In the genomic region with DNA sequence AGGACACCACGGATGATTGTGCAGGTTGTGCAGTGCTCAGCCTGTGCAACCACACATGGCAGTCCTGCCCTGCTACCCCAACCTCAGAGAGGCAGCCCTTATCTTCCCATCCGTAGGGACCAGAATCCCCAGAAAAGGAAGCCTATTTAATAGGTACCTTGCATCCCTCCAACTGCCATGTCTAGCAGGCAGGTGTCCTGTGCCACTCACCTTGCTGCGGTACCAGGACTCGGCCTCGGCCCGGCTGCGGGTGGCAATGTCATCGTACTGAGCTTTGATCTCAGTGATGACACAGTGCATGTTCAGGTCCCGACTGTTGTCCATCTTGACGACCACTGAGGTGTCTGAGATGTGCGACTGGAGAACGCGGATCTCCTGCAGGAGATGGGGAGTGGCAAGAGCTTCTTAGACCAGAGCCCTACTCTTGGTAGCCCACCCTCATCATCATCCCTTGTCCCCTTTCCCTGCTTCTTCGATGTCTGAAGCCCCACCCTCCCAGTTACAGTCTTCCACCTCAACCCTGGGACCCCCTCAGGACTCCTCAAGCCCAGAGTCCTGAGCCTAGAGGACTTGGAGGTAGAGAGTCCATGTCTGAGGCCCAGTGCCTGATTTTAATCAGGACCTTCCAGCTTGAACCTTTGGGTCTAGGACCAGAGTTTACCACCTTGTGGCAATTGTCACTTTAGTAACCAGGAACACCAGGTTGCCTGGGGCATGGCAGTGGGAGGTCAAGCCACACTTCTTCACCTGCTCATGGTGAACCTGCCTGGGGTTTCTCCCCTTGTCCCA, we compare ENCODE assay signal across 19 cellular contexts. TPM values are rescaled to one million over a fixed set of nuclear protein-coding genes. Genes with fewer than 3 reads are reported as not detected.
"Had no signal": no experiment of that assay in that cellular context is flagged by ENCODE, and none has a peak within 500 bp of the region (broad histone marks: within the 10 kb centered on the region; RNA-seq: fewer than 3 reads in every experiment).

No MANE protein-coding gene starts in this region.

- H3K36me3 ChIP-seq: neutrophil, thoracic aorta, upper lobe of left lung, WERI-Rb-1 had no signal

- H3K27ac Mint-ChIP-seq: activated naive CD4-positive, alpha-beta T cell treated with anti-CD3 and anti-CD28 coated beads, Interleukin-2, amount 50 U/mL, for 72 hours; activated T-cell treated with anti-CD3 and anti-CD28 coated beads, Interleukin-2, amount 50 U/mL, for 72 hours; natural killer cell; stimulated activated naive B cell treated with anti-CD40 and anti-IgM and Interleukin-4, amounts not matched to agents 10 μg/mL and 1 μg/mL and 100 μg/mL, for 72 hours had no signal

- H3K4me3 Mint-ChIP-seq: activated T-cell treated with anti-CD3 and anti-CD28 coated beads, Interleukin-2, amount 50 U/mL, for 72 hours; natural killer cell; stimulated activated naive B cell treated with anti-CD40 and anti-IgM and Interleukin-4, amounts not matched to agents 10 μg/mL and 1 μg/mL and 100 μg/mL, for 72 hours had no signal

- ATAC-seq: activated naive CD4-positive, alpha-beta T cell treated with anti-CD3 and anti-CD28 coated beads, Interleukin-2, amount 50 U/mL, for 72 hours; activated T-cell treated with anti-CD3 and anti-CD28 coated beads, Interleukin-2, amount 50 U/mL, for 72 hours; natural killer cell; stimulated activated naive B cell treated with anti-CD40 and anti-IgM and Interleukin-4, amounts not matched to agents 10 μg/mL and 1 μg/mL and 100 μg/mL, for 72 hours had no signal

- H3K36me3 Mint-ChIP-seq: natural killer cell; stimulated activated naive B cell treated with anti-CD40 and anti-IgM and Interleukin-4, amounts not matched to agents 10 μg/mL and 1 μg/mL and 100 μg/mL, for 72 hours had no signal

- H3K9me3 Mint-ChIP-seq: activated naive CD4-positive, alpha-beta T cell treated with anti-CD3 and anti-CD28 coated beads, Interleukin-2, amount 50 U/mL, for 72 hours; activated T-cell treated with anti-CD3 and anti-CD28 coated beads, Interleukin-2, amount 50 U/mL, for 72 hours; natural killer cell; stimulated activated naive B cell treated with anti-CD40 and anti-IgM and Interleukin-4, amounts not matched to agents 10 μg/mL and 1 μg/mL and 100 μg/mL, for 72 hours had no signal

- H3K4me3 ChIP-seq: dorsolateral prefrontal cortex, thoracic aorta, upper lobe of left lung had no signal

- DNase-seq: activated CD4-positive, alpha-beta T cell treated with anti-CD3 and anti-CD28 coated beads for 1 hour; activated CD8-positive, alpha-beta memory T cell treated with anti-CD3 and anti-CD28 coated beads for 24 hours; activated CD8-positive, alpha-beta memory T cell treated with anti-CD3 and anti-CD28 coated beads, Interleukin-2, amount 50 U/mL, for 48 hours; activated gamma-delta T cell; activated T-cell treated with anti-CD3 and anti-CD28 coated beads, Interleukin-2, amount 50 U/mL, for 72 hours; amniotic stem cell; dorsolateral prefrontal cortex; foreskin fibroblast; natural killer cell; stimulated activated naive B cell treated with anti-CD40 and anti-IgM and Interleukin-4, amounts not matched to agents 10 μg/mL and 1 μg/mL and 100 μg/mL, for 72 hours; WERI-Rb-1 had no signal

RNA-seq across cellular contexts. Expression of a gene that starts 20.9 kb away (rescaled TPM):
- total RNA-seq: cardiac septum, glomerular endothelial cell had no signal

RNA-seq across cellular contexts. Expression of a gene that starts 37.7 kb away (rescaled TPM):
- total RNA-seq: activated naive CD4-positive, alpha-beta T cell treated with anti-CD3 and anti-CD28 coated beads, Interleukin-2, amount 50 U/mL, for 72 hours; activated T-cell treated with anti-CD3 and anti-CD28 coated beads, Interleukin-2, amount 50 U/mL, for 72 hours; cardiac septum; glomerular endothelial cell; liver; T-helper 1 cell treated with Interleukin-12 subunit alpha and Interleukin-12 subunit beta and Interleukin-4 antibody, amounts not matched to agents 30 ng/mL and 1 ng/mL, for 36 hours had no signal
